16 cellular contexts compared by ENCODE assay signal in the genomic region with DNA sequence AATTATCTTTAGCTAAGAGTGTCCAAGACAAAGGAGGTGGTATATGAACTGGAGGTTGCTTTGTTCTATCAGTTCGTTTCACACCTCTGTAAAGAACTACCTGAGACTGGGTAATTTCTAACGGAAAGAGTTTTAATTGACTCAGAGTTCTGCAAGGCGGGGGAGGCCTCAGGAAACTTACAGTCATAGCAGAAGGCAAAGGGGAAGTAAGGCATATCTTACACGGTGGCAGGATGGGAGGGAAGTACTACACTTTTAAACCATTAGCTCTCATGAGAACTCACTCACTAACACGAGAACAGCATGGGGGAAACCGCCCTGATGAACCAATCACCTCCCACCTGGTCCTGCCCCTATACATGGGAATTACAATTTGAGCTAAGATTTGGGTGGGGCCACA.
A peak's percentile ranks its signal among the peaks of the same experiment; 100 is the strongest.
DNase-seq lines count a peak whose midpoint lies in the region; ATAC-seq and TF ChIP-seq lines count a peak whose summit lies in the region.
"Had no signal": no experiment of that assay in that cellular context is flagged by ENCODE, and none has a peak within 500 bp of the region (broad histone marks: within the 10 kb centered on the region; RNA-seq: fewer than 3 reads in every experiment).

No MANE protein-coding gene starts in this region.

- TF ChIP-seq CTCF in gastroesophageal sphincter (IDR thresholded peaks at IDR 0.05), result no peak

- no peak overlapping the region for H3K4me3 ChIP-seq in gastroesophageal sphincter
- H3K4me3 ChIP-seq: SK-N-MC had no signal

- no peak for TF ChIP-seq POLR2A in gastroesophageal sphincter (IDR thresholded peaks at IDR 0.05)

- ATAC-seq in GM18870 (IDR thresholded peaks at IDR 0.05; ENCODE audit: unreplicated experiment) (peak; percentile 41), HG03432 (IDR thresholded peaks at IDR 0.05; ENCODE audit: unreplicated experiment) (peak; percentile 70), gastroesophageal sphincter (no peak), GM18858 (IDR thresholded peaks at IDR 0.05; ENCODE audit: unreplicated experiment) (no peak)
- ATAC-seq: Panc1 had no signal

- H3K27ac ChIP-seq in gastroesophageal sphincter, result no peak overlapping the region
- H3K27ac ChIP-seq: C4-2B, SK-N-MC had no signal

- peak; percentile 2 for DNase-seq in GDM1 (lab: John Stamatoyannopoulos, UW)
- peak; percentile 60 for DNase-seq in OCI-M1 (lab: John Stamatoyannopoulos, UW)
- DNase-seq in D341Med (ENCODE audit: low spot score), result no peak
- DNase-seq in pons (ENCODE audit: low spot score), result no peak
- DNase-seq: IMR-90, NCI-H1092, NCI-H146, NCI-H2081, NCI-H524 had no signal

- H3K36me3 ChIP-seq in gastroesophageal sphincter, result no peaks in the 10 kb centered on the region

- 83 to 91% methylated on average over 3 to 6 of the region's 6 CpGs for WGBS in gastroesophageal sphincter (ENCODE audit: low coverage in 1 of 2), 2 donors

- no peak for TF ChIP-seq EP300 in gastroesophageal sphincter (IDR thresholded peaks at IDR 0.05)

- H3K4me1 ChIP-seq in gastroesophageal sphincter, result no peaks in the 10 kb centered on the region

- no peaks in the 10 kb centered on the region for H3K27me3 ChIP-seq in gastroesophageal sphincter

- H3K9me3 ChIP-seq in gastroesophageal sphincter, result peaks cover 0 to 2% (median 0%) of the 10 kb centered on the region in 3 donors

Comparison
In these comparisons a context has a peak if more than half of its experiments do, and no peak if none do; other contexts are left out.
1. DNase-seq: peak in GDM1 (single experiment) and OCI-M1 (single experiment); none in D341Med (single experiment) and pons (single experiment).
2. ATAC-seq: peak in GM18870 (single experiment) and HG03432 (single experiment); none in gastroesophageal sphincter (single experiment) and GM18858 (single experiment).